ENCODE assay signal across 20 cellular contexts in genomic region chrX:118562574-118563164, GRCh38.
DNase-seq lines count a peak whose midpoint lies in the region; ATAC-seq and TF ChIP-seq lines count a peak whose summit lies in the region.
"Had no signal": no experiment of that assay in that cellular context is flagged by ENCODE, and none has a peak within 500 bp of the region (broad histone marks: within the 10 kb centered on the region; RNA-seq: fewer than 3 reads in every experiment).

No MANE protein-coding gene starts in this region.

- H3K4me1 Mint-ChIP-seq in activated naive CD4-positive, alpha-beta T cell treated with anti-CD3 and anti-CD28 coated beads for 36 hours (ENCODE audit: low read depth), result peaks cover 45% of the 10 kb centered on the region
- peaks cover 8% of the 10 kb centered on the region for H3K4me1 Mint-ChIP-seq in activated B cell treated with CpG ODN at 0.5 μM for 24 hours
- H3K4me1 Mint-ChIP-seq in effector memory CD8-positive, alpha-beta T cell (ENCODE audit: low read depth in 2 of 2), result peaks cover 6 to 10% of the 10 kb centered on the region in 2 donors
- H3K4me1 Mint-ChIP-seq in stimulated activated effector memory CD8-positive, alpha-beta T cell treated with anti-CD3 and anti-CD28 coated beads, Interleukin-12 subunit alpha, Interleukin-12 subunit beta, amount 100 ng/mL, for 72 hours, result peaks cover 18% of the 10 kb centered on the region

- H3K27me3 Mint-ChIP-seq in activated naive CD4-positive, alpha-beta T cell treated with anti-CD3 and anti-CD28 coated beads for 36 hours (ENCODE audit: low read depth), result no peaks in the 10 kb centered on the region
- H3K27me3 Mint-ChIP-seq in activated B cell treated with CpG ODN at 0.5 μM for 24 hours, result no peaks in the 10 kb centered on the region
- no peaks in the 10 kb centered on the region for H3K27me3 Mint-ChIP-seq in effector memory CD8-positive, alpha-beta T cell

- H3K27ac Mint-ChIP-seq in activated naive CD4-positive, alpha-beta T cell treated with anti-CD3 and anti-CD28 coated beads for 36 hours, result peak overlapping the region; percentile 65
- peak overlapping the region; percentile 54 for H3K27ac Mint-ChIP-seq in activated B cell treated with CpG ODN at 0.5 μM for 24 hours
- peak overlapping the region; percentile 81 to 87 for H3K27ac Mint-ChIP-seq in effector memory CD8-positive, alpha-beta T cell
- H3K27ac Mint-ChIP-seq in stimulated activated effector memory CD8-positive, alpha-beta T cell treated with anti-CD3 and anti-CD28 coated beads, Interleukin-12 subunit alpha, Interleukin-12 subunit beta, amount 100 ng/mL, for 72 hours, result peak overlapping the region; percentile 80

- TF ChIP-seq CTCF in activated B cell treated with CpG ODN at 0.5 μM for 24 hours (IDR thresholded peaks at IDR 0.05), result no peak

- CTCF ChIA-PET in activated naive CD4-positive, alpha-beta T cell treated with anti-CD3 and anti-CD28 coated beads for 36 hours (lab: Charles Lee), result interaction anchor here (0.7 kb wide), 1 partner anchor 108 kb away, joined by 4 read pairs; no protein-coding TSS in a partner anchor
- CTCF ChIA-PET in activated B cell treated with CpG ODN at 0.5 μM for 24 hours (lab: Charles Lee), result no interaction called here

- intact Hi-C loops in activated naive CD4-positive, alpha-beta T cell treated with anti-CD3 and anti-CD28 coated beads for 36 hours (cut with micrococcal nuclease), result no loop called here
- intact Hi-C loops in activated B cell treated with CpG ODN at 0.5 μM for 24 hours (cut with micrococcal nuclease) (no loop called here), Right ventricle myocardium inferior (cut with DNase I) (no loop called here)

- ATAC-seq in activated B cell treated with CpG ODN at 0.5 μM for 24 hours (ENCODE audit: low read depth) (no peak), GM21723 (IDR thresholded peaks at IDR 0.05; ENCODE audit: unreplicated experiment) (no peak), Right ventricle myocardium inferior (no peak)
- ATAC-seq in effector memory CD8-positive, alpha-beta T cell (replicated peaks), result no peak
- ATAC-seq in stimulated activated effector memory CD8-positive, alpha-beta T cell treated with anti-CD3 and anti-CD28 coated beads, Interleukin-12 subunit alpha, Interleukin-12 subunit beta, amount 100 ng/mL, for 72 hours, result no peak
- ATAC-seq: gastroesophageal sphincter, left colon, SK-N-SH treated with all-trans-retinoic acid at 6 μM for 48 hours had no signal

- POLR2A ChIA-PET in activated B cell treated with CpG ODN at 0.5 μM for 24 hours (lab: Charles Lee), result no interaction called here

- no peak overlapping the region for H3K4me3 Mint-ChIP-seq in activated naive CD4-positive, alpha-beta T cell treated with anti-CD3 and anti-CD28 coated beads for 36 hours
- no peak overlapping the region for H3K4me3 Mint-ChIP-seq in activated B cell treated with CpG ODN at 0.5 μM for 24 hours
- no peak overlapping the region for H3K4me3 Mint-ChIP-seq in effector memory CD8-positive, alpha-beta T cell
- no peak overlapping the region for H3K4me3 Mint-ChIP-seq in stimulated activated effector memory CD8-positive, alpha-beta T cell treated with anti-CD3 and anti-CD28 coated beads, Interleukin-12 subunit alpha, Interleukin-12 subunit beta, amount 100 ng/mL, for 72 hours

- H3K9me3 Mint-ChIP-seq in activated naive CD4-positive, alpha-beta T cell treated with anti-CD3 and anti-CD28 coated beads for 36 hours, result no peaks in the 10 kb centered on the region
- no peaks in the 10 kb centered on the region for H3K9me3 Mint-ChIP-seq in activated B cell treated with CpG ODN at 0.5 μM for 24 hours
- H3K9me3 Mint-ChIP-seq in effector memory CD8-positive, alpha-beta T cell, result no peaks in the 10 kb centered on the region
- no peaks in the 10 kb centered on the region for H3K9me3 Mint-ChIP-seq in stimulated activated effector memory CD8-positive, alpha-beta T cell treated with anti-CD3 and anti-CD28 coated beads, Interleukin-12 subunit alpha, Interleukin-12 subunit beta, amount 100 ng/mL, for 72 hours

- peaks cover 11% of the 10 kb centered on the region for H3K36me3 Mint-ChIP-seq in activated naive CD4-positive, alpha-beta T cell treated with anti-CD3 and anti-CD28 coated beads for 36 hours (ENCODE audit: low read depth)
- peaks cover 43% of the 10 kb centered on the region for H3K36me3 Mint-ChIP-seq in activated B cell treated with CpG ODN at 0.5 μM for 24 hours (ENCODE audit: low read depth)
- H3K36me3 Mint-ChIP-seq in effector memory CD8-positive, alpha-beta T cell (ENCODE audit: insufficient read depth), result peaks cover 33% of the 10 kb centered on the region
- peaks cover 77% of the 10 kb centered on the region for H3K36me3 Mint-ChIP-seq in stimulated activated effector memory CD8-positive, alpha-beta T cell treated with anti-CD3 and anti-CD28 coated beads, Interleukin-12 subunit alpha, Interleukin-12 subunit beta, amount 100 ng/mL, for 72 hours

- no peak for DNase-seq in activated naive CD4-positive, alpha-beta T cell treated with anti-CD3 and anti-CD28 coated beads for 36 hours
- DNase-seq in activated naive CD4-positive, alpha-beta T cell treated with anti-CD3 and anti-CD28 coated beads, Interleukin-2, amount 50 U/mL, for 16 hours, result no peak
- DNase-seq in activated B cell treated with CpG ODN at 0.5 μM for 24 hours (no peak), midbrain (lab: John Stamatoyannopoulos, UW) (no peak), Right ventricle myocardium inferior (ENCODE audit: missing footprints) (no peak)
- no peak for DNase-seq in effector memory CD8-positive, alpha-beta T cell
- DNase-seq in stimulated activated effector memory CD8-positive, alpha-beta T cell treated with anti-CD3 and anti-CD28 coated beads, Interleukin-12 subunit alpha, Interleukin-12 subunit beta, amount 100 ng/mL, for 72 hours (ENCODE audit: low spot score in 2 of 2), result no peak
- DNase-seq: activated CD4-positive, alpha-beta T cell treated with anti-CD3 and anti-CD28 coated beads, Interleukin-2, amount 50 U/mL, for 1 hour; activated T-cell treated with anti-CD3 and anti-CD28 coated beads for 4 hours; adrenal gland; DMS79; IMR-90; left colon; MM.1S; NCI-H187 treated with DMSO at 0.1 percent for 48 hours; NK-92 treated with Interleukin-12 subunit alpha and Interleukin-12 subunit beta, amount 100 ng/mL, for 24 hours; RPMI8226 had no signal
